ENCODE assay signal across 15 cellular contexts in genomic region chr1:150807674-150808073, GRCh38. TPM values are rescaled to one million over a fixed set of nuclear protein-coding genes. Genes with fewer than 3 reads are reported as not detected.
DNase-seq lines count a peak whose midpoint lies in the region; ATAC-seq, FAIRE-seq and TF ChIP-seq lines count a peak whose summit lies in the region.
"Had no signal": no experiment of that assay in that cellular context is flagged by ENCODE, and none has a peak within 500 bp of the region (broad histone marks: within the 10 kb centered on the region; RNA-seq: fewer than 3 reads in every experiment).

No MANE protein-coding gene starts in this region.

- H3K36me3 ChIP-seq in keratinocyte (ENCODE audit: control insufficient read depth in 2 of 2, extremely low read depth in 1 of 2, insufficient read depth in 2 of 2, low read length in 2 of 2) (peaks cover 5 to 13% of the 10 kb centered on the region in 2 experiments), stomach smooth muscle (ENCODE audit: control insufficient read depth in 2 of 2, insufficient read depth in 2 of 2, low read length in 2 of 2) (peaks cover 20 to 27% of the 10 kb centered on the region in 2 donors), HepG2 (replicated peaks in 1 of 2; ENCODE audit: control insufficient read depth in 1 of 2, insufficient read depth in 2 of 2, low read length in 2 of 2) (peaks cover 4 to 17% of the 10 kb centered on the region in 2 experiments)

- no peaks in the 10 kb centered on the region for H3K36me3 Mint-ChIP-seq in activated CD4-positive, alpha-beta memory T cell treated with anti-CD3 and anti-CD28 coated beads for 36 hours
- H3K36me3 Mint-ChIP-seq in CD4-positive, alpha-beta T cell (ENCODE audit: low read depth), result peaks cover 23% of the 10 kb centered on the region

- H3K4me3 Mint-ChIP-seq in activated CD4-positive, alpha-beta memory T cell treated with anti-CD3 and anti-CD28 coated beads for 36 hours, result no peak overlapping the region
- no peak overlapping the region for H3K4me3 Mint-ChIP-seq in CD4-positive, alpha-beta T cell

- no peak overlapping the region for H2AFZ ChIP-seq in keratinocyte (ENCODE audit: control insufficient read depth, low read length)
- H2AFZ ChIP-seq in HepG2 (ENCODE audit: low read length), result no peak overlapping the region

- no peak overlapping the region for H3K27ac Mint-ChIP-seq in activated CD4-positive, alpha-beta memory T cell treated with anti-CD3 and anti-CD28 coated beads for 36 hours
- H3K27ac Mint-ChIP-seq in CD4-positive, alpha-beta T cell, result no peak overlapping the region
- H3K27ac Mint-ChIP-seq: activated naive CD4-positive, alpha-beta T cell treated with anti-CD3 and anti-CD28 coated beads, Interleukin-2, amount 50 U/mL, for 24 hours had no signal

- BruUV-seq in HepG2 (replicated peaks; lab: Mats Ljungman, UMichigan), result no TSS peak

- in situ Hi-C loops in astrocyte of the spinal cord (cut with HindIII; ENCODE audit: low sequenced_read_pairs), result no loop called here
- in situ Hi-C loops in HepG2 (cut with HindIII; ENCODE audit: extremely low pct_ligation_motif_present, low pct_unique_long_range_greater_than_20kb), result no loop called here

- TF ChIP-seq CTCF in astrocyte of the spinal cord (IDR thresholded peaks at IDR 0.05; ENCODE audit: low read depth, low read length) (no peak), keratinocyte (optimal IDR thresholded peaks at IDR 0.05 in 1 of 3, IDR thresholded peaks at IDR 0.05 in 1 of 3, conservative IDR thresholded peaks at IDR 0.05 in 1 of 3; ENCODE audit: extremely low read depth in 1 of 3, insufficient read depth in 2 of 3, low read length in 3 of 3) (no peak), HepG2 (CRISPR knock-in tag; IDR thresholded peaks at IDR 0.05) (no peak)
- no peak for TF ChIP-seq CTCF in CD4-positive, alpha-beta T cell (IDR thresholded peaks at IDR 0.05)

- no peaks in the 10 kb centered on the region for H4K20me1 ChIP-seq in keratinocyte (ENCODE audit: control insufficient read depth, extremely low read depth, insufficient read depth, low read length)
- H4K20me1 ChIP-seq in HepG2 (ENCODE audit: insufficient read depth, low read length), result no peaks in the 10 kb centered on the region

- DNase-seq in ELR (ENCODE audit: low read depth) (peak; percentile 15), astrocyte of the spinal cord (ENCODE audit: low read depth, low spot score) (no peak), keratinocyte (ENCODE audit: low read depth, low spot score) (no peak), HepG2 (ENCODE audit: low spot score) (no peak)
- no peak for DNase-seq in activated CD4-positive, alpha-beta memory T cell treated with anti-CD3 and anti-CD28 coated beads for 36 hours
- DNase-seq in CD4-positive, alpha-beta T cell, result no peak
- DNase-seq: activated CD4-positive, alpha-beta T cell treated with anti-CD3 and anti-CD28 coated beads for 48 hours; effector CD8-positive, alpha-beta T cell; NCI-H69; stimulated activated CD4-positive, alpha-beta T cell treated with anti-CD3 and anti-CD28 coated beads, Interleukin-4, amount 100 ng/mL, for 4 hours; substantia nigra had no signal

- WGBS in HepG2 (ENCODE audit: low lambda C conversion rate), result 83% methylated on average over 1 of the region's 1 CpG

- TF ChIP-seq EP300 in HepG2 (IDR thresholded peaks at IDR 0.05; ENCODE audit: low read depth in 2 of 2, low read length in 2 of 2) (no peak), HepG2 (CRISPR knock-in tag; IDR thresholded peaks at IDR 0.05; ENCODE audit: borderline replicate concordance) (no peak)

- TF ChIP-seq RAD21 in HepG2 (CRISPR knock-in tag; IDR thresholded peaks at IDR 0.05), result no peak

- H3K79me2 ChIP-seq in keratinocyte (ENCODE audit: control insufficient read depth, insufficient read depth, low read length) (no peaks in the 10 kb centered on the region), HepG2 (ENCODE audit: insufficient read depth, low read length) (no peaks in the 10 kb centered on the region)

- POLR2A ChIA-PET in HepG2 (lab: Yijun Ruan, JAX), result no interaction called here
- POLR2A ChIA-PET in activated CD4-positive, alpha-beta memory T cell treated with anti-CD3 and anti-CD28 coated beads for 36 hours (lab: Charles Lee), result no interaction called here
- POLR2A ChIA-PET in CD4-positive, alpha-beta T cell (lab: Charles Lee), result interaction anchor here (1.1 kb wide), 1 partner anchor 199 kb away, joined by 4 read pairs; the partner anchor contains the start of gene MINDY1

- H3K9me3 ChIP-seq in keratinocyte (ENCODE audit: control insufficient read depth, low read depth, low read length) (no peaks in the 10 kb centered on the region), stomach smooth muscle (ENCODE audit: control insufficient read depth in 2 of 2, low read length in 2 of 2) (no peaks in the 10 kb centered on the region), HepG2 (ENCODE audit: low read length) (no peaks in the 10 kb centered on the region)
- H3K9me3 ChIP-seq in CD4-positive, alpha-beta T cell (ENCODE audit: control insufficient read depth, low read length), result no peaks in the 10 kb centered on the region

- no peak for TF ChIP-seq POLR2A in HepG2 (IDR thresholded peaks at IDR 0.05; ENCODE audit: insufficient read depth in 1 of 2, low read depth in 2 of 2, low read length in 2 of 2)

- H3K4me1 Mint-ChIP-seq in activated CD4-positive, alpha-beta memory T cell treated with anti-CD3 and anti-CD28 coated beads for 36 hours (ENCODE audit: low read depth), result peaks cover 7% of the 10 kb centered on the region
- H3K4me1 Mint-ChIP-seq in CD4-positive, alpha-beta T cell (ENCODE audit: low read depth), result peaks cover 23% of the 10 kb centered on the region

- CTCF ChIA-PET in HepG2 (lab: Yijun Ruan, JAX; ENCODE audit: low intra/inter-chr PET ratio, low total read pairs), result no interaction called here
- CTCF ChIA-PET in activated CD4-positive, alpha-beta memory T cell treated with anti-CD3 and anti-CD28 coated beads for 36 hours (lab: Charles Lee), result interaction anchor here (1.5 kb wide), 1 partner anchor 115 kb away, joined by 4 read pairs; no protein-coding TSS in a partner anchor
- CTCF ChIA-PET in CD4-positive, alpha-beta T cell (lab: Charles Lee), result no interaction called here

- H3K27ac ChIP-seq in keratinocyte (ENCODE audit: control insufficient read depth, insufficient read depth, low read length) (no peak overlapping the region), stomach smooth muscle (ENCODE audit: low read length) (no peak overlapping the region), HepG2 (ENCODE audit: extremely low read length, insufficient read depth, low read length) (no peak overlapping the region)
- no peak overlapping the region for H3K27ac ChIP-seq in CD4-positive, alpha-beta T cell (ENCODE audit: low read depth, low read length)

- H3K9ac ChIP-seq in keratinocyte (ENCODE audit: control insufficient read depth, extremely low read depth, insufficient read depth, low read length) (no peak overlapping the region), stomach smooth muscle (ENCODE audit: low read length in 2 of 2) (no peak overlapping the region), HepG2 (ENCODE audit: insufficient read depth, low read depth, low read length) (no peak overlapping the region)

- intact Hi-C loops in HepG2 (cut with micrococcal nuclease; ENCODE audit: unreplicated experiment), result no loop called here
- intact Hi-C loops in activated CD4-positive, alpha-beta memory T cell treated with anti-CD3 and anti-CD28 coated beads for 36 hours (cut with micrococcal nuclease), result no loop called here
- intact Hi-C loops in CD4-positive, alpha-beta T cell (cut with DNase I, micrococcal nuclease), result loop anchor here in 1 of 2 experiments (10.0 kb wide), 1 partner anchor 133 kb away; no protein-coding TSS in a partner anchor

- no peak for ATAC-seq in HepG2
- ATAC-seq in GM18498 (IDR thresholded peaks at IDR 0.05; ENCODE audit: unreplicated experiment), result no peak
- ATAC-seq in CD4-positive, alpha-beta T cell (ENCODE audit: poor library complexity), result no peak

- no peaks in the 10 kb centered on the region for H3K9me1 ChIP-seq in keratinocyte (ENCODE audit: control insufficient read depth, extremely low read depth, insufficient read depth, low read length)

- dilution Hi-C loops in keratinocyte (cut with MboI; ENCODE audit: extremely low pct_ligation_motif_present, low sequenced_read_pairs), result loop anchor here (25.0 kb wide), 1 partner anchor 170 kb away; the partner anchor contains the start of gene ENSA

- H3K9me3 Mint-ChIP-seq in activated CD4-positive, alpha-beta memory T cell treated with anti-CD3 and anti-CD28 coated beads for 36 hours, result no peaks in the 10 kb centered on the region
- no peaks in the 10 kb centered on the region for H3K9me3 Mint-ChIP-seq in CD4-positive, alpha-beta T cell
- H3K9me3 Mint-ChIP-seq: activated naive CD4-positive, alpha-beta T cell treated with anti-CD3 and anti-CD28 coated beads, Interleukin-2, amount 50 U/mL, for 24 hours had no signal

- no peaks in the 10 kb centered on the region for H3K27me3 ChIP-seq in keratinocyte (ENCODE audit: control insufficient read depth, extremely low read depth, insufficient read depth, low read length)
- H3K27me3 ChIP-seq in stomach smooth muscle (ENCODE audit: control insufficient read depth in 1 of 2, insufficient read depth in 2 of 2, low read length in 2 of 2), result no peaks in the 10 kb centered on the region
- no peaks in the 10 kb centered on the region for H3K27me3 ChIP-seq in HepG2 (ENCODE audit: control insufficient read depth in 1 of 2, insufficient read depth in 2 of 2, low read length in 2 of 2)
- no peaks in the 10 kb centered on the region for H3K27me3 ChIP-seq in CD4-positive, alpha-beta T cell (ENCODE audit: control insufficient read depth, insufficient read depth, low read length)

- peaks cover 23% of the 10 kb centered on the region for H3K4me1 ChIP-seq in keratinocyte (ENCODE audit: control insufficient read depth, extremely low read depth, insufficient read depth, low read length)
- H3K4me1 ChIP-seq in stomach smooth muscle (ENCODE audit: control insufficient read depth, insufficient read depth, low read length), result no peaks in the 10 kb centered on the region
- H3K4me1 ChIP-seq in HepG2 (ENCODE audit: insufficient read depth, low read length), result peaks cover 14% of the 10 kb centered on the region

- FAIRE-seq in keratinocyte (lab: Jason Lieb, UNC) (no peak), HepG2 (lab: Jason Lieb, UNC) (no peak)
- FAIRE-seq: D721Med had no signal

- H3K27me3 Mint-ChIP-seq in activated CD4-positive, alpha-beta memory T cell treated with anti-CD3 and anti-CD28 coated beads for 36 hours, result no peaks in the 10 kb centered on the region
- no peaks in the 10 kb centered on the region for H3K27me3 Mint-ChIP-seq in CD4-positive, alpha-beta T cell
- H3K27me3 Mint-ChIP-seq: activated naive CD4-positive, alpha-beta T cell treated with anti-CD3 and anti-CD28 coated beads, Interleukin-2, amount 50 U/mL, for 24 hours had no signal

- H3K4me3 ChIP-seq in astrocyte of the spinal cord (ENCODE audit: low read depth, low read length), result peak overlapping the region; percentile 1
- H3K4me3 ChIP-seq in keratinocyte (ENCODE audit: control insufficient read depth in 2 of 3, extremely low read depth in 1 of 3, insufficient read depth in 2 of 3, low read depth in 1 of 3, low read length in 3 of 3), result no peak overlapping the region
- peak overlapping the region; percentile 6 to 58 for H3K4me3 ChIP-seq in stomach smooth muscle (ENCODE audit: low read length in 2 of 2)
- no peak overlapping the region for H3K4me3 ChIP-seq in HepG2 (replicated peaks in 1 of 3; ENCODE audit: insufficient read depth in 1 of 3, low read depth in 2 of 3, low read length in 3 of 3)

- H3K4me2 ChIP-seq in keratinocyte (ENCODE audit: control insufficient read depth, extremely low read depth, insufficient read depth, low read depth, low read length) (peak overlapping the region; percentile 42), HepG2 (ENCODE audit: low read depth, low read length) (no peak overlapping the region)

RNA-seq across cellular contexts. Expression of gene CTSK, which starts 0.4 kb away (rescaled TPM):
- polyA plus RNA-seq in keratinocyte (20.0 to 71.7 TPM (median 40.5 TPM) in 3 replicates), HepG2 (2011; rRNA removed) (6.2 and 6.3 TPM in 2 replicates)
- 53.7 TPM for polyA plus RNA-seq in keratinocyte (2011; ENCODE audit: low read depth)
- polyA plus RNA-seq in keratinocyte (2011; cell fraction: cytosol; rRNA removed), result 18.6 and 19.4 TPM in 2 replicates
- polyA plus RNA-seq in keratinocyte (2011; cell fraction: nucleus; rRNA removed), result 51.5 and 71.7 TPM in 2 replicates
- 11.5 and 14.0 TPM in 2 replicates for polyA plus RNA-seq in keratinocyte (2012; ENCODE audit: low replicate concordance)
- 10.4 to 34.2 TPM (median 19.0 TPM) in 3 replicates for polyA minus RNA-seq in keratinocyte
- 11.5 TPM for polyA minus RNA-seq in keratinocyte (2011; cell fraction: cytosol; rRNA and poly(A)+ RNA removed)
- 8.0 and 21.4 TPM in 2 replicates for polyA minus RNA-seq in keratinocyte (2011; cell fraction: nucleus; rRNA and poly(A)+ RNA removed)
- 0.62 and 1.4 TPM in 2 replicates for total RNA-seq in HepG2 (2016; rRNA removed; fragmentation: Illumina TruSeq; extraction: Trizol)
- 0.18 and 0.20 TPM in 2 replicates for total RNA-seq in HepG2 (2016; cell fraction: cytosol; rRNA removed; fragmentation: Illumina TruSeq; extraction: Trizol; ENCODE audit: low read depth)
- 0.13 and 1.1 TPM in 2 replicates for total RNA-seq in HepG2 (2016; cell fraction: insoluble cytoplasmic fraction; rRNA removed; fragmentation: Illumina TruSeq; extraction: Trizol)
- total RNA-seq in HepG2 (2016; cell fraction: membrane; rRNA removed; fragmentation: Illumina TruSeq; extraction: Trizol), result 0.17 and 0.34 TPM in 2 replicates
- 2.4 and 2.9 TPM in 2 replicates for total RNA-seq in HepG2 (2016; cell fraction: nucleus; rRNA removed; fragmentation: Illumina TruSeq; extraction: Trizol)
- 0.95 and 1.6 TPM in 2 replicates for polyA plus RNA-seq in HepG2 (2011; cell fraction: cytosol; rRNA removed)
- 20.4 and 28.6 TPM in 2 replicates for polyA plus RNA-seq in HepG2 (2011; cell fraction: nucleus; rRNA removed)
- 3.1 and 4.4 TPM in 2 replicates for polyA plus RNA-seq in HepG2 (2012)
- polyA plus RNA-seq in HepG2 (2016; cell fraction: cytosol; fragmentation: Illumina TruSeq; extraction: Trizol; ENCODE audit: low read depth), result 0.06 TPM in 1 of 2 replicates, not detected in the other
- polyA plus RNA-seq in HepG2 (2016; cell fraction: insoluble cytoplasmic fraction; fragmentation: Illumina TruSeq; extraction: Trizol; ENCODE audit: low read depth), result 0.39 and 0.47 TPM in 2 replicates
- polyA plus RNA-seq in HepG2 (2016; cell fraction: membrane; fragmentation: Illumina TruSeq; extraction: Trizol; ENCODE audit: low read depth), result 0.14 and 0.43 TPM in 2 replicates
- 9.0 and 9.3 TPM in 2 replicates for polyA plus RNA-seq in HepG2 (2016; cell fraction: nucleus; fragmentation: Illumina TruSeq; extraction: Trizol; ENCODE audit: insufficient read depth, low read depth)
- polyA minus RNA-seq in HepG2 (2011; rRNA and poly(A)+ RNA removed; ENCODE audit: low replicate concordance), result 1.4 and 3.5 TPM in 2 replicates
- not detected in 2 replicates for polyA minus RNA-seq in HepG2 (2011; cell fraction: cytosol; rRNA and poly(A)+ RNA removed)
- 5.7 and 7.7 TPM in 2 replicates for polyA minus RNA-seq in HepG2 (2011; cell fraction: nucleus; rRNA and poly(A)+ RNA removed)
- 1 to 10 TPM; 1.4 to 1.7 TPM for total RNA-seq in activated CD4-positive, alpha-beta memory T cell treated with anti-CD3 and anti-CD28 coated beads for 36 hours
- total RNA-seq in CD4-positive, alpha-beta T cell, result 10 to 100 TPM; 11.2 to 11.8 TPM

RNA-seq across cellular contexts. Expression of gene CTSS, which starts 42.1 kb away (rescaled TPM):
- 1.4 to 1.8 TPM (median 1.7 TPM) in 3 replicates for polyA plus RNA-seq in keratinocyte
- 0.57 TPM for polyA plus RNA-seq in keratinocyte (2011; ENCODE audit: low read depth)
- polyA plus RNA-seq in keratinocyte (2011; cell fraction: cytosol; rRNA removed), result 0.75 and 1.2 TPM in 2 replicates
- 1.8 and 3.2 TPM in 2 replicates for polyA plus RNA-seq in keratinocyte (2011; cell fraction: nucleus; rRNA removed)
- 0.08 and 2.4 TPM in 2 replicates for polyA plus RNA-seq in keratinocyte (2012; ENCODE audit: low replicate concordance)
- 0.30 to 0.51 TPM (median 0.30 TPM) in 3 replicates for polyA minus RNA-seq in keratinocyte
- not detected for polyA minus RNA-seq in keratinocyte (2011; cell fraction: cytosol; rRNA and poly(A)+ RNA removed)
- 0.84 and 3.9 TPM in 2 replicates for polyA minus RNA-seq in keratinocyte (2011; cell fraction: nucleus; rRNA and poly(A)+ RNA removed)
- total RNA-seq in HepG2 (2016; rRNA removed; fragmentation: Illumina TruSeq; extraction: Trizol), result 1.0 and 1.3 TPM in 2 replicates
- 0.71 TPM in 1 of 2 replicates, not detected in the other for total RNA-seq in HepG2 (2016; cell fraction: cytosol; rRNA removed; fragmentation: Illumina TruSeq; extraction: Trizol; ENCODE audit: low read depth)
- 0.40 and 1.4 TPM in 2 replicates for total RNA-seq in HepG2 (2016; cell fraction: insoluble cytoplasmic fraction; rRNA removed; fragmentation: Illumina TruSeq; extraction: Trizol)
- total RNA-seq in HepG2 (2016; cell fraction: membrane; rRNA removed; fragmentation: Illumina TruSeq; extraction: Trizol), result 0.24 and 0.31 TPM in 2 replicates
- total RNA-seq in HepG2 (2016; cell fraction: nucleus; rRNA removed; fragmentation: Illumina TruSeq; extraction: Trizol), result 2.0 and 2.3 TPM in 2 replicates
- polyA plus RNA-seq in HepG2 (2011; rRNA removed), result 0.33 and 0.59 TPM in 2 replicates
- 0.28 and 1.2 TPM in 2 replicates for polyA plus RNA-seq in HepG2 (2011; cell fraction: cytosol; rRNA removed)
- 0.23 and 0.31 TPM in 2 replicates for polyA plus RNA-seq in HepG2 (2011; cell fraction: nucleus; rRNA removed)
- polyA plus RNA-seq in HepG2 (2012), result 1.1 and 1.5 TPM in 2 replicates
- polyA plus RNA-seq in HepG2 (2016; cell fraction: cytosol; fragmentation: Illumina TruSeq; extraction: Trizol; ENCODE audit: low read depth), result 0.10 and 0.24 TPM in 2 replicates
- polyA plus RNA-seq in HepG2 (2016; cell fraction: insoluble cytoplasmic fraction; fragmentation: Illumina TruSeq; extraction: Trizol; ENCODE audit: low read depth), result 0.42 and 0.67 TPM in 2 replicates
- polyA plus RNA-seq in HepG2 (2016; cell fraction: membrane; fragmentation: Illumina TruSeq; extraction: Trizol; ENCODE audit: low read depth), result 0.13 and 0.36 TPM in 2 replicates
- polyA plus RNA-seq in HepG2 (2016; cell fraction: nucleus; fragmentation: Illumina TruSeq; extraction: Trizol; ENCODE audit: insufficient read depth, low read depth), result 1.5 and 1.7 TPM in 2 replicates
- 0.44 TPM in 1 of 2 replicates, not detected in the other for polyA minus RNA-seq in HepG2 (2011; rRNA and poly(A)+ RNA removed; ENCODE audit: low replicate concordance)
- 0.99 TPM in 1 of 2 replicates, not detected in the other for polyA minus RNA-seq in HepG2 (2011; cell fraction: cytosol; rRNA and poly(A)+ RNA removed)
- 0.25 and 0.77 TPM in 2 replicates for polyA minus RNA-seq in HepG2 (2011; cell fraction: nucleus; rRNA and poly(A)+ RNA removed)
- total RNA-seq in activated CD4-positive, alpha-beta memory T cell treated with anti-CD3 and anti-CD28 coated beads for 36 hours, result 10 to 100 TPM; 39.4 to 45.5 TPM
- total RNA-seq in CD4-positive, alpha-beta T cell, result 10 to 100 TPM; 83.1 to 83.5 TPM

Comparison
In these comparisons a context has a peak if more than half of its experiments do, and no peak if none do; other contexts are left out.
1. H3K4me3 ChIP-seq: peak in astrocyte of the spinal cord (single experiment) and stomach smooth muscle (2 of 2); none in keratinocyte (0 of 3) and HepG2 (0 of 3).
2. RNA of gene CTSS, which starts 42.1 kb away (total RNA-seq): 83.1 to 83.5 TPM in CD4-positive, alpha-beta T cell and 39.4 to 45.5 TPM in activated CD4-positive, alpha-beta memory T cell treated with anti-CD3 and anti-CD28 coated beads for 36 hours; 0.24 to 2.3 TPM in HepG2; every median in the first group is over 10 times any median in the second.